In genomic region chr2:10372195-10372861, GRCh38 we compare ENCODE assay signal across 22 cellular contexts.
DNase-seq lines count a peak whose midpoint lies in the region; ATAC-seq and TF ChIP-seq lines count a peak whose summit lies in the region.
"Had no signal": no experiment of that assay in that cellular context is flagged by ENCODE, and none has a peak within 500 bp of the region (broad histone marks: within the 10 kb centered on the region; RNA-seq: fewer than 3 reads in every experiment).

No MANE protein-coding gene starts in this region.

- no peak overlapping the region for H3K27ac ChIP-seq in naive thymus-derived CD4-positive, alpha-beta T cell (ENCODE audit: low read depth, low read length)
- peak overlapping the region; percentile 56 to 65 for H3K27ac ChIP-seq in testis
- H3K27ac ChIP-seq in thyroid gland = no peak overlapping the region
- H3K27ac ChIP-seq: left lung, parathyroid adenoma had no signal

- POLR2A ChIA-PET in naive thymus-derived CD4-positive, alpha-beta T cell (lab: Charles Lee) = no interaction called here

- no peak for TF ChIP-seq POLR2A in testis (IDR thresholded peaks at IDR 0.05)
- TF ChIP-seq POLR2A in thyroid gland (IDR thresholded peaks at IDR 0.05) = no peak

- peaks cover 23% of the 10 kb centered on the region for H3K36me3 Mint-ChIP-seq in activated T-helper 17 cell treated with anti-CD3 and anti-CD28 coated beads, Interleukin-2, amount 50 U/mL, for 72 hours (ENCODE audit: low read depth)
- H3K36me3 Mint-ChIP-seq in naive thymus-derived CD4-positive, alpha-beta T cell = peaks cover 0 to 7% (median 0%) of the 10 kb centered on the region in 5 donors
- H3K36me3 Mint-ChIP-seq: activated naive CD8-positive, alpha-beta T cell treated with anti-CD3 and anti-CD28 coated beads, Interleukin-2, amount 10 ng/mL, durations not matched to agents 7 days and 5 days had no signal

- TF ChIP-seq CTCF in testis (IDR thresholded peaks at IDR 0.05) (no peak), thyroid gland (IDR thresholded peaks at IDR 0.05) (no peak)

- 80 to 81% methylated on average over 6 to 21 of the region's 21 CpGs for WGBS in testis, 2 donors
- 93 to 97% methylated on average over 6 to 13 of the region's 21 CpGs for WGBS in thyroid gland, 2 donors

- CTCF ChIA-PET in naive thymus-derived CD4-positive, alpha-beta T cell (lab: Charles Lee) = no interaction called here

- no peaks in the 10 kb centered on the region for H3K27me3 Mint-ChIP-seq in activated T-helper 17 cell treated with anti-CD3 and anti-CD28 coated beads, Interleukin-2, amount 50 U/mL, for 72 hours
- no peaks in the 10 kb centered on the region for H3K27me3 Mint-ChIP-seq in naive thymus-derived CD4-positive, alpha-beta T cell
- H3K27me3 Mint-ChIP-seq: activated naive CD8-positive, alpha-beta T cell treated with anti-CD3 and anti-CD28 coated beads, Interleukin-2, amount 10 ng/mL, durations not matched to agents 7 days and 5 days; CD4-positive, alpha-beta memory T cell had no signal

- H3K27ac Mint-ChIP-seq in activated T-helper 17 cell treated with anti-CD3 and anti-CD28 coated beads, Interleukin-2, amount 50 U/mL, for 72 hours = peak overlapping the region; percentile 46
- H3K27ac Mint-ChIP-seq in naive thymus-derived CD4-positive, alpha-beta T cell = peak overlapping the region in 6 of 9 donors; percentile 60 to 75 (median 67)
- H3K27ac Mint-ChIP-seq: activated naive CD8-positive, alpha-beta T cell treated with anti-CD3 and anti-CD28 coated beads, Interleukin-2, amount 10 ng/mL, durations not matched to agents 7 days and 5 days; activated T-helper 2 cell treated with anti-CD3 and anti-CD28 coated beads, Interferon-gamma antibody, Interleukin-2, Interleukin-4, amounts not matched to agents 10 μg/mL and 5 μg/mL and 100 μg/mL, durations not matched to agents 14 hours and 24 hours and 36 hours had no signal

- H3K9me3 Mint-ChIP-seq in activated T-helper 17 cell treated with anti-CD3 and anti-CD28 coated beads, Interleukin-2, amount 50 U/mL, for 72 hours = no peaks in the 10 kb centered on the region
- H3K9me3 Mint-ChIP-seq in naive thymus-derived CD4-positive, alpha-beta T cell = no peaks in the 10 kb centered on the region
- H3K9me3 Mint-ChIP-seq: activated naive CD8-positive, alpha-beta T cell treated with anti-CD3 and anti-CD28 coated beads, Interleukin-2, amount 10 ng/mL, durations not matched to agents 7 days and 5 days; activated T-helper 2 cell treated with anti-CD3 and anti-CD28 coated beads, Interferon-gamma antibody, Interleukin-2, Interleukin-4, amounts not matched to agents 10 μg/mL and 5 μg/mL and 100 μg/mL, durations not matched to agents 14 hours and 24 hours and 36 hours; CD4-positive, alpha-beta memory T cell had no signal

- no peaks in the 10 kb centered on the region for H3K9me3 ChIP-seq in naive thymus-derived CD4-positive, alpha-beta T cell (ENCODE audit: control insufficient read depth in 2 of 3, low read length in 3 of 3)
- H3K9me3 ChIP-seq in testis (no peaks in the 10 kb centered on the region), thyroid gland (no peaks in the 10 kb centered on the region)
- H3K9me3 ChIP-seq: left lung had no signal

- peaks cover 6 to 27% of the 10 kb centered on the region in 2 donors for H3K4me1 ChIP-seq in naive thymus-derived CD4-positive, alpha-beta T cell (ENCODE audit: control insufficient read depth in 2 of 2, insufficient read depth in 2 of 2, low read length in 2 of 2)
- H3K4me1 ChIP-seq in testis (peaks cover 47% of the 10 kb centered on the region), thyroid gland (peaks cover 24 to 38% of the 10 kb centered on the region in 2 donors)

- no peaks in the 10 kb centered on the region for H3K27me3 ChIP-seq in naive thymus-derived CD4-positive, alpha-beta T cell (ENCODE audit: control insufficient read depth in 2 of 2, insufficient read depth in 2 of 2, low read length in 2 of 2)
- no peaks in the 10 kb centered on the region for H3K27me3 ChIP-seq in testis
- no peaks in the 10 kb centered on the region for H3K27me3 ChIP-seq in thyroid gland
- H3K27me3 ChIP-seq: left lung had no signal

- H3K4me1 Mint-ChIP-seq in activated T-helper 17 cell treated with anti-CD3 and anti-CD28 coated beads, Interleukin-2, amount 50 U/mL, for 72 hours = peaks cover 34% of the 10 kb centered on the region
- H3K4me1 Mint-ChIP-seq in naive thymus-derived CD4-positive, alpha-beta T cell = peaks cover 23 to 83% (median 73%) of the 10 kb centered on the region in 7 donors

- no peak overlapping the region for H3K4me3 ChIP-seq in naive thymus-derived CD4-positive, alpha-beta T cell (ENCODE audit: low read length)
- H3K4me3 ChIP-seq in testis = no peak overlapping the region
- H3K4me3 ChIP-seq in thyroid gland (replicated peaks in 1 of 3) = no peak overlapping the region
- H3K4me3 ChIP-seq: left lung had no signal

- DNase-seq in NCI-H345 (lab: John Stamatoyannopoulos, UW) = peak; percentile 18
- no peak for DNase-seq in NCI-H345 treated with DMSO at 0.1 percent for 48 hours (lab: John Stamatoyannopoulos, UW; ENCODE audit: unreplicated experiment)
- DNase-seq in naive thymus-derived CD4-positive, alpha-beta T cell = no peak
- no peak for DNase-seq in testis
- no peak for DNase-seq in DMS79 treated with DMSO at 0.1 percent for 48 hours (lab: John Stamatoyannopoulos, UW)
- DNase-seq in thyroid gland = no peak
- DNase-seq: 8988T; activated CD4-positive, alpha-beta T cell treated with anti-CD3 and anti-CD28 coated beads, Interleukin-2, amount 50 U/mL, for 48 hours; activated naive CD8-positive, alpha-beta T cell treated with anti-CD3 and anti-CD28 coated beads, Interleukin-2, amount 10 ng/mL, durations not matched to agents 7 days and 5 days; CD4-positive, alpha-beta memory T cell; cerebellar nuclear complex; DMS53; NCI-H1694 treated with DMSO at 0.1 percent for 48 hours; NCI-H524; SHP77 treated with DMSO at 0.1 percent for 48 hours; stimulated activated CD4-positive, alpha-beta T cell treated with anti-CD3 and anti-CD28 coated beads, Interleukin-2, amount 100 ng/mL, for 48 hours had no signal

- no peak overlapping the region for H3K4me3 Mint-ChIP-seq in activated T-helper 17 cell treated with anti-CD3 and anti-CD28 coated beads, Interleukin-2, amount 50 U/mL, for 72 hours
- H3K4me3 Mint-ChIP-seq in naive thymus-derived CD4-positive, alpha-beta T cell = no peak overlapping the region
- H3K4me3 Mint-ChIP-seq: activated naive CD8-positive, alpha-beta T cell treated with anti-CD3 and anti-CD28 coated beads, Interleukin-2, amount 10 ng/mL, durations not matched to agents 7 days and 5 days had no signal

- H3K36me3 ChIP-seq in naive thymus-derived CD4-positive, alpha-beta T cell (ENCODE audit: control insufficient read depth in 2 of 3, insufficient read depth in 3 of 3, low read length in 3 of 3) = peaks cover 0 to 5% (median 4%) of the 10 kb centered on the region in 3 experiments
- H3K36me3 ChIP-seq in testis (ENCODE audit: low read depth, missing control alignments) (no peaks in the 10 kb centered on the region), thyroid gland (no peaks in the 10 kb centered on the region)

- intact Hi-C loops in naive thymus-derived CD4-positive, alpha-beta T cell (cut with micrococcal nuclease) = no loop called here
- intact Hi-C loops in testis (cut with DNase I; ENCODE audit: low total_unique reads) = no loop called here
- intact Hi-C loops in thyroid gland (cut with DNase I) = no loop called here

- ATAC-seq in activated T-helper 17 cell treated with anti-CD3 and anti-CD28 coated beads, Interleukin-2, amount 50 U/mL, for 72 hours (replicated peaks) = no peak
- no peak for ATAC-seq in naive thymus-derived CD4-positive, alpha-beta T cell
- no peak for ATAC-seq in HG03095 (IDR thresholded peaks at IDR 0.05; ENCODE audit: unreplicated experiment)
- ATAC-seq: left lung, right cardiac atrium had no signal

Comparison
In these comparisons a context has a peak if more than half of its experiments do, and no peak if none do; other contexts are left out.
1. H3K27ac ChIP-seq: peak in testis (2 of 2); none in naive thymus-derived CD4-positive, alpha-beta T cell (single experiment) and thyroid gland (0 of 3).